8 cellular contexts compared by ENCODE assay signal in genomic region chr1:198179556-198179981, GRCh38. TPM values are rescaled to one million over a fixed set of nuclear protein-coding genes. Genes with fewer than 3 reads are reported as not detected.
DNase-seq lines count a peak whose midpoint lies in the region; ATAC-seq, FAIRE-seq and TF ChIP-seq lines count a peak whose summit lies in the region.

No MANE protein-coding gene starts in this region.

- TF ChIP-seq POLR2A in GM12892 (IDR thresholded peaks at IDR 0.05; ENCODE audit: low read depth, low read length), result no peak
- no peak for TF ChIP-seq POLR2A in uterus (IDR thresholded peaks at IDR 0.05)

- CTCF ChIA-PET in WTC11 (lab: Charles Lee) (no interaction called here), A673 (lab: Charles Lee) (no interaction called here)

- H3K27me3 Mint-ChIP-seq in WTC11 (ENCODE audit: low read depth) (no peaks in the 10 kb centered on the region), mesothelial cell of epicardium (ENCODE audit: low read depth) (no peaks in the 10 kb centered on the region), type B pancreatic cell (no peaks in the 10 kb centered on the region)

- H3K36me3 ChIP-seq in A673 (ENCODE audit: insufficient read depth, low read length, poor library complexity, severe bottlenecking), result no peaks in the 10 kb centered on the region
- no peaks in the 10 kb centered on the region for H3K36me3 ChIP-seq in uterus

- H3K9me3 ChIP-seq in A673 (ENCODE audit: low read depth, low read length, poor library complexity, severe bottlenecking) (no peaks in the 10 kb centered on the region), uterus (no peaks in the 10 kb centered on the region)

- no TSS peak for BruUV-seq in A673 (replicated peaks; lab: Mats Ljungman, UMichigan)

- no peaks in the 10 kb centered on the region for H3K4me1 ChIP-seq in A673 (ENCODE audit: insufficient read depth, low read length, poor library complexity, severe bottlenecking)
- peaks cover 3 to 12% of the 10 kb centered on the region in 2 donors for H3K4me1 ChIP-seq in uterus

- H3K4me3 ChIP-seq in A673 (ENCODE audit: low read depth, low read length, poor library complexity, severe bottlenecking) (no peak overlapping the region), uterus (no peak overlapping the region)

- H3K4me1 Mint-ChIP-seq in WTC11 (peaks cover 30% of the 10 kb centered on the region), mesothelial cell of epicardium (peaks cover 60% of the 10 kb centered on the region), type B pancreatic cell (ENCODE audit: unreplicated experiment) (peaks cover 35% of the 10 kb centered on the region)

- intact Hi-C loops in A673 (cut with micrococcal nuclease; ENCODE audit: unreplicated experiment), result no loop called here
- intact Hi-C loops in uterus (cut with DNase I; ENCODE audit: low total_unique reads), result no loop called here

- TF ChIP-seq CTCF in WTC11 (IDR thresholded peaks at IDR 0.05), result no peak
- no peak for TF ChIP-seq CTCF in mesothelial cell of epicardium (IDR thresholded peaks at IDR 0.05; ENCODE audit: unreplicated experiment)
- TF ChIP-seq CTCF in A673 (conservative IDR thresholded peaks at IDR 0.05; ENCODE audit: low read depth, low read length), result no peak
- TF ChIP-seq CTCF in uterus (IDR thresholded peaks at IDR 0.05), result no peak
- TF ChIP-seq CTCF in type B pancreatic cell (conservative IDR thresholded peaks at IDR 0.05), result no peak

- H3K27ac ChIP-seq in A673 (ENCODE audit: low read depth, low read length, poor library complexity, severe bottlenecking) (no peak overlapping the region), uterus (no peak overlapping the region)

- H3K4me3 Mint-ChIP-seq in WTC11 (no peak overlapping the region), mesothelial cell of epicardium (no peak overlapping the region), type B pancreatic cell (no peak overlapping the region)

- ATAC-seq in HG02981 (IDR thresholded peaks at IDR 0.05; ENCODE audit: unreplicated experiment), result peak; percentile 35
- ATAC-seq in WTC11, result peak; percentile 66

- no peaks in the 10 kb centered on the region for H3K36me3 Mint-ChIP-seq in WTC11
- no peaks in the 10 kb centered on the region for H3K36me3 Mint-ChIP-seq in mesothelial cell of epicardium
- peaks cover 4% of the 10 kb centered on the region for H3K36me3 Mint-ChIP-seq in type B pancreatic cell

- H3K27me3 ChIP-seq in A673 (replicated peaks; ENCODE audit: insufficient read depth, low read depth, low read length, poor library complexity) (no peaks in the 10 kb centered on the region), uterus (no peaks in the 10 kb centered on the region)

- DNase-seq in GM12892 (ENCODE audit: insufficient read length) (no peak), WTC11 (ENCODE audit: low spot score) (no peak), mesothelial cell of epicardium (ENCODE audit: low spot score in 2 of 2, unreplicated experiment in 2 of 2) (no peak), A673 (ENCODE audit: low spot score) (no peak), uterus (no peak), type B pancreatic cell (ENCODE audit: extremely low spot score, unreplicated experiment) (no peak)
- no peak for DNase-seq in stimulated activated CD8-positive, alpha-beta memory T cell treated with anti-CD3 and anti-CD28 coated beads, Interleukin-4, amount 100 ng/mL, for 48 hours

- POLR2A ChIA-PET in WTC11 (lab: Charles Lee) (no interaction called here), A673 (lab: Charles Lee; ENCODE audit: low non-redundant PET) (no interaction called here)

- H3K27ac Mint-ChIP-seq in WTC11, result peak overlapping the region; percentile 21; the same call in 1 of the 2 replicates
- H3K27ac Mint-ChIP-seq in mesothelial cell of epicardium, result peak overlapping the region; percentile 88
- H3K27ac Mint-ChIP-seq in type B pancreatic cell, result no peak overlapping the region

- H3K9me3 Mint-ChIP-seq in WTC11, result no peaks in the 10 kb centered on the region
- H3K9me3 Mint-ChIP-seq in mesothelial cell of epicardium, result no peaks in the 10 kb centered on the region
- H3K9me3 Mint-ChIP-seq in type B pancreatic cell, result peaks cover 4% of the 10 kb centered on the region

- peak; percentile 56 for FAIRE-seq in GM12892 (lab: Jason Lieb, UNC)

TF ChIP-seq in WTC11, 78 proteins besides CTCF, POLR2A, EP300 and RAD21 (continues in another document):
- TF ChIP-seq ATF3 (CRISPR knock-in tag; conservative IDR thresholded peaks at IDR 0.05) (no peak), ZNF232 (CRISPR knock-in tag; IDR thresholded peaks at IDR 0.05) (no peak), ZNF416 (CRISPR knock-in tag; IDR thresholded peaks at IDR 0.05) (no peak), HMGA2 (CRISPR knock-in tag; IDR thresholded peaks at IDR 0.05) (no peak), ARID4B (CRISPR knock-in tag; IDR thresholded peaks at IDR 0.05; ENCODE audit: borderline replicate concordance) (no peak), HMGXB4 (CRISPR knock-in tag; IDR thresholded peaks at IDR 0.05) (no peak), ZNF263 (CRISPR knock-in tag; IDR thresholded peaks at IDR 0.05; ENCODE audit: low read depth) (no peak), EMX1 (CRISPR knock-in tag; IDR thresholded peaks at IDR 0.05) (no peak), NR2C2 (CRISPR knock-in tag; IDR thresholded peaks at IDR 0.05) (no peak), IRF2 (CRISPR knock-in tag; IDR thresholded peaks at IDR 0.05; ENCODE audit: borderline replicate concordance, low read depth) (no peak), STAT6 (CRISPR knock-in tag; conservative IDR thresholded peaks at IDR 0.05; ENCODE audit: low read depth) (no peak)

RNA-seq across cellular contexts. Expression of gene NEK7, which starts 22.8 kb away (rescaled TPM):
- polyA plus RNA-seq in GM12892 (2012; ENCODE audit: missing spikeins), result 23.1 TPM
- total RNA-seq in WTC11 (2021) (10.3 to 13.3 TPM (median 11.3 TPM) in 3 replicates), mesothelial cell of epicardium (58.3 to 63.2 TPM (median 61.6 TPM) in 3 replicates), A673 (2021) (16.0 and 18.6 TPM in 2 replicates), uterus (100 to 1,000 TPM in 3 of 4 donors, 10 to 100 TPM in 1; 95.7 to 145 (median 132) TPM), type B pancreatic cell (ENCODE audit: low replicate concordance) (35.1 and 42.5 TPM in 2 replicates)
